8 cellular contexts compared by ENCODE assay signal in genomic region chr11:68120212-68121066, GRCh38. TPM values are rescaled to one million over a fixed set of nuclear protein-coding genes. Genes with fewer than 3 reads are reported as not detected.
DNase-seq lines count a peak whose midpoint lies in the region; ATAC-seq, FAIRE-seq and TF ChIP-seq lines count a peak whose summit lies in the region.

No MANE protein-coding gene starts in this region.

- H3K36me3 Mint-ChIP-seq in CD4-positive, alpha-beta T cell (ENCODE audit: low read depth): peaks cover 5% of the 10 kb centered on the region

- TF ChIP-seq CTCF in CD4-positive, alpha-beta T cell (IDR thresholded peaks at IDR 0.05): no peak
- TF ChIP-seq CTCF in bronchial epithelial cell (IDR thresholded peaks at IDR 0.05; ENCODE audit: insufficient read depth, low read length, severe bottlenecking) (no peak), spleen (IDR thresholded peaks at IDR 0.05 in 8 of 11, conservative IDR thresholded peaks at IDR 0.05 in 3 of 11) (no peak)

- peak overlapping the region; percentile 87 for H3K4me3 Mint-ChIP-seq in CD4-positive, alpha-beta T cell

- H3K4me1 ChIP-seq in HUES48 (ENCODE audit: control insufficient read depth, insufficient read depth, low read length) (peaks cover 32% of the 10 kb centered on the region), spleen (peaks cover 20 to 66% (median 45%) of the 10 kb centered on the region in 6 donors)

- no peaks in the 10 kb centered on the region for H3K9me3 Mint-ChIP-seq in CD4-positive, alpha-beta T cell

- intact Hi-C loops in CD4-positive, alpha-beta T cell (cut with DNase I, micrococcal nuclease): loop anchor here (2.0 to 10.0 kb wide), 5 partner anchors 84 to 632 kb away; partner anchors contain the start of genes C11orf24 (in 1 of the 2), KMT5B (in 1 of the 2), NDUFS8 (in 1 of the 2) and TESMIN (in 1 of the 2)
- intact Hi-C loops in spleen (cut with DNase I; ENCODE audit: low total_unique reads): no loop called here

- ATAC-seq in CD4-positive, alpha-beta T cell (ENCODE audit: poor library complexity): peak; percentile 71
- peak; percentile 25 for ATAC-seq in GM19438 (IDR thresholded peaks at IDR 0.05; ENCODE audit: low read depth, unreplicated experiment)

- peaks cover 9% of the 10 kb centered on the region for H3K4me1 Mint-ChIP-seq in CD4-positive, alpha-beta T cell (ENCODE audit: low read depth)

- CTCF ChIA-PET in CD4-positive, alpha-beta T cell (lab: Charles Lee): interaction anchor here (1.2 kb wide), 1 partner anchor 89 kb away, joined by 4 read pairs; no protein-coding TSS in a partner anchor

- no peaks in the 10 kb centered on the region for H3K27me3 Mint-ChIP-seq in CD4-positive, alpha-beta T cell

- H3K27ac ChIP-seq in CD4-positive, alpha-beta T cell (ENCODE audit: low read depth, low read length): no peak overlapping the region
- H3K27ac ChIP-seq in HUES48 (ENCODE audit: low read depth, low read length) (peak overlapping the region; percentile 87), spleen (peak overlapping the region; percentile 77 to 98 (median 96))

- TF ChIP-seq POLR2A in spleen (IDR thresholded peaks at IDR 0.05): no peak

- FAIRE-seq in bronchial epithelial cell (lab: Jason Lieb, UNC): no peak
- FAIRE-seq in RCC 7860 (lab: Jason Lieb, UNC): no peak

- peak in 9 of 10 experiments; percentile 17 to 62 (median 33) for DNase-seq in CD4-positive, alpha-beta T cell
- peak; percentile 44 for DNase-seq in T-helper 9 cell
- no peak for DNase-seq in bronchial epithelial cell (ENCODE audit: low read depth)
- peak; percentile 87 for DNase-seq in islet precursor cell
- peak; percentile 94 for DNase-seq in spleen
- no peak for DNase-seq in RCC 7860 (ENCODE audit: low spot score)

- peak overlapping the region; percentile 97 for H3K4me3 ChIP-seq in HUES48 (ENCODE audit: low read depth, low read length)
- peak overlapping the region; percentile 43 for H3K4me3 ChIP-seq in bronchial epithelial cell (ENCODE audit: low read depth, low read length)
- H3K4me3 ChIP-seq in spleen: peak overlapping the region; percentile 37 to 89 (median 62)

- no peaks in the 10 kb centered on the region for H3K27me3 ChIP-seq in CD4-positive, alpha-beta T cell (ENCODE audit: control insufficient read depth, insufficient read depth, low read length)
- no peaks in the 10 kb centered on the region for H3K27me3 ChIP-seq in HUES48 (ENCODE audit: control insufficient read depth, insufficient read depth, low read length)
- no peaks in the 10 kb centered on the region for H3K27me3 ChIP-seq in bronchial epithelial cell (ENCODE audit: control insufficient read depth, insufficient read depth, low read length)
- no peaks in the 10 kb centered on the region for H3K27me3 ChIP-seq in spleen (replicated peaks in 1 of 7)

- POLR2A ChIA-PET in CD4-positive, alpha-beta T cell (lab: Charles Lee): interaction anchor here (0.9 to 1.3 kb wide), 2 partner anchors 83 to 90 kb away, joined by 3 read pairs; partner anchors contain the start of gene NDUFS8

- peak overlapping the region; percentile 75 for H3K27ac Mint-ChIP-seq in CD4-positive, alpha-beta T cell

- peak overlapping the region; percentile 66 for H3K9ac ChIP-seq in HUES48 (ENCODE audit: low read depth, low read length)

- no peaks in the 10 kb centered on the region for H3K9me3 ChIP-seq in CD4-positive, alpha-beta T cell (ENCODE audit: control insufficient read depth, low read length)
- H3K9me3 ChIP-seq in HUES48 (ENCODE audit: control insufficient read depth, insufficient read depth, low read length): no peaks in the 10 kb centered on the region
- H3K9me3 ChIP-seq in spleen: no peaks in the 10 kb centered on the region

- 3 to 5% (median 4%) methylated on average over 26 to 75 of the region's 75 CpGs for WGBS in spleen, 5 donors

- H3K36me3 ChIP-seq in HUES48 (ENCODE audit: control insufficient read depth, insufficient read depth, low read length) (peaks cover 22% of the 10 kb centered on the region), bronchial epithelial cell (ENCODE audit: control insufficient read depth, insufficient read depth, low read length) (no peaks in the 10 kb centered on the region), spleen (no peaks in the 10 kb centered on the region)

RNA-seq across cellular contexts. Expression of gene CHKA, which starts 0.7 kb away (rescaled TPM):
- 10 to 100 TPM; 30.1 to 31.4 TPM for total RNA-seq in CD4-positive, alpha-beta T cell
- total RNA-seq in bronchial epithelial cell: 4.7 and 7.4 TPM in 2 replicates
- 10 to 100 TPM; 24.8 to 76.1 (median 43.2) TPM for total RNA-seq in spleen
- polyA plus RNA-seq in spleen: 10 to 100 TPM; 19.7 to 26.1 (median 24.7) TPM

Comparison
In these comparisons a context has a peak if more than half of its experiments do, and no peak if none do; other contexts are left out.
1. DNase-seq: peak in CD4-positive, alpha-beta T cell (9 of 10), T-helper 9 cell (single experiment), islet precursor cell (single experiment) and spleen (single experiment); none in bronchial epithelial cell (single experiment) and RCC 7860 (single experiment).
2. H3K4me3 ChIP-seq: peak in every context shown above with its lines; median percentile 97 in HUES48; 62 in spleen; 43 in bronchial epithelial cell.